ENCODE assay signal across 20 cellular contexts in genomic region chr14:104144911-104145825, GRCh38. TPM values are rescaled to one million over a fixed set of nuclear protein-coding genes. Genes with fewer than 3 reads are reported as not detected.
DNase-seq lines count a peak whose midpoint lies in the region; ATAC-seq and TF ChIP-seq lines count a peak whose summit lies in the region.
"Had no signal": no experiment of that assay in that cellular context is flagged by ENCODE, and none has a peak within 500 bp of the region (broad histone marks: within the 10 kb centered on the region; RNA-seq: fewer than 3 reads in every experiment).

No MANE protein-coding gene starts in this region.

- ATAC-seq in HG03097 (IDR thresholded peaks at IDR 0.05; ENCODE audit: low FRiP score, unreplicated experiment) = no peak
- ATAC-seq: activated CD8-positive, alpha-beta T cell treated with anti-CD3 and anti-CD28 coated beads, Interleukin-2, amount 10 ng/mL, durations not matched to agents 7 days and 5 days; pancreas had no signal

- intact Hi-C loops in CD14-positive monocyte (cut with micrococcal nuclease) = no loop called here
- intact Hi-C loops in activated naive CD4-positive, alpha-beta T cell treated with anti-CD3 and anti-CD28 coated beads for 36 hours (cut with micrococcal nuclease) = no loop called here

- no peak overlapping the region for H3K4me3 ChIP-seq in BE2C (ENCODE audit: low read depth, low read length)
- H3K4me3 ChIP-seq: pancreas had no signal

- H3K4me1 Mint-ChIP-seq in CD14-positive monocyte = no peaks in the 10 kb centered on the region
- H3K4me1 Mint-ChIP-seq in endothelial cell (ENCODE audit: unreplicated experiment) = peaks cover 30% of the 10 kb centered on the region
- peaks cover 30% of the 10 kb centered on the region for H3K4me1 Mint-ChIP-seq in mesothelial cell of epicardium
- H3K4me1 Mint-ChIP-seq in activated naive CD4-positive, alpha-beta T cell treated with anti-CD3 and anti-CD28 coated beads for 36 hours (ENCODE audit: low read depth) = no peaks in the 10 kb centered on the region

- H3K27ac Mint-ChIP-seq in CD14-positive monocyte (peak overlapping the region in 1 of 7 donors; percentile 10), endothelial cell (ENCODE audit: unreplicated experiment) (no peak overlapping the region), mesothelial cell of epicardium (no peak overlapping the region)
- no peak overlapping the region for H3K27ac Mint-ChIP-seq in activated naive CD4-positive, alpha-beta T cell treated with anti-CD3 and anti-CD28 coated beads for 36 hours
- H3K27ac Mint-ChIP-seq: activated CD8-positive, alpha-beta T cell treated with anti-CD3 and anti-CD28 coated beads, Interleukin-2, amount 10 ng/mL, durations not matched to agents 7 days and 5 days had no signal

- CTCF ChIA-PET in activated naive CD4-positive, alpha-beta T cell treated with anti-CD3 and anti-CD28 coated beads for 36 hours (lab: Charles Lee) = interaction anchor here (0.9 to 1.3 kb wide), 2 partner anchors 68 to 90 kb away, joined by 3 read pairs; no protein-coding TSS in a partner anchor

- H3K36me3 ChIP-seq in BE2C = peaks cover 79% of the 10 kb centered on the region
- H3K36me3 ChIP-seq: pancreas had no signal

- H3K27me3 ChIP-seq in BE2C = no peaks in the 10 kb centered on the region
- H3K27me3 ChIP-seq: pancreas had no signal

- DNase-seq in BE2C (peak; percentile 74), CD14-positive monocyte (ENCODE audit: low spot score) (peak; percentile 42), endothelial cell (ENCODE audit: low spot score) (no peak), mesothelial cell of epicardium (ENCODE audit: low spot score in 2 of 2, unreplicated experiment in 2 of 2) (peak; percentile 21 to 37), NCI-H2107 (lab: John Stamatoyannopoulos, UW) (no peak)
- no peak for DNase-seq in central memory CD4-positive, alpha-beta T cell
- no peak for DNase-seq in activated naive CD4-positive, alpha-beta T cell treated with anti-CD3 and anti-CD28 coated beads for 36 hours
- DNase-seq: activated CD8-positive, alpha-beta T cell treated with anti-CD3 and anti-CD28 coated beads, Interleukin-2, amount 10 ng/mL, durations not matched to agents 7 days and 5 days; AML-193; amniotic stem cell; cerebellar nuclear complex; COR-L47; NCI-H146; NCI-H2227 treated with DMSO at 0.1 percent for 48 hours; stimulated activated CD4-positive, alpha-beta T cell treated with anti-CD3 and anti-CD28 coated beads, Interleukin-12 subunit alpha, Interleukin-12 subunit beta, amount 100 ng/mL, for 4 hours had no signal

- no peak for TF ChIP-seq CTCF in BE2C (IDR thresholded peaks at IDR 0.05; ENCODE audit: low read depth, low read length)
- no peak for TF ChIP-seq CTCF in CD14-positive monocyte (IDR thresholded peaks at IDR 0.05)
- no peak for TF ChIP-seq CTCF in endothelial cell (IDR thresholded peaks at IDR 0.05; ENCODE audit: unreplicated experiment)
- no peak for TF ChIP-seq CTCF in mesothelial cell of epicardium (IDR thresholded peaks at IDR 0.05; ENCODE audit: unreplicated experiment)

- no peaks in the 10 kb centered on the region for H3K9me3 ChIP-seq in BE2C
- H3K9me3 ChIP-seq: pancreas had no signal

- no peaks in the 10 kb centered on the region for H3K36me3 Mint-ChIP-seq in CD14-positive monocyte
- H3K36me3 Mint-ChIP-seq in endothelial cell (ENCODE audit: low read depth, unreplicated experiment) = peaks cover 9% of the 10 kb centered on the region
- H3K36me3 Mint-ChIP-seq in mesothelial cell of epicardium = no peaks in the 10 kb centered on the region
- no peaks in the 10 kb centered on the region for H3K36me3 Mint-ChIP-seq in activated naive CD4-positive, alpha-beta T cell treated with anti-CD3 and anti-CD28 coated beads for 36 hours (ENCODE audit: low read depth)

- peaks cover 14 to 16% (median 16%) of the 10 kb centered on the region in 3 donors for H3K27me3 Mint-ChIP-seq in CD14-positive monocyte (ENCODE audit: low read depth in 3 of 3)
- H3K27me3 Mint-ChIP-seq in endothelial cell (ENCODE audit: unreplicated experiment) = peaks cover 17% of the 10 kb centered on the region
- peaks cover under 1% of the 10 kb centered on the region for H3K27me3 Mint-ChIP-seq in mesothelial cell of epicardium (ENCODE audit: low read depth)
- no peaks in the 10 kb centered on the region for H3K27me3 Mint-ChIP-seq in activated naive CD4-positive, alpha-beta T cell treated with anti-CD3 and anti-CD28 coated beads for 36 hours (ENCODE audit: low read depth)

- H3K9me3 Mint-ChIP-seq in CD14-positive monocyte (peaks cover 0 to 3% (median 0%) of the 10 kb centered on the region in 7 donors), endothelial cell (ENCODE audit: unreplicated experiment) (no peaks in the 10 kb centered on the region), mesothelial cell of epicardium (no peaks in the 10 kb centered on the region)
- no peaks in the 10 kb centered on the region for H3K9me3 Mint-ChIP-seq in activated naive CD4-positive, alpha-beta T cell treated with anti-CD3 and anti-CD28 coated beads for 36 hours

- H3K4me3 Mint-ChIP-seq in CD14-positive monocyte (no peak overlapping the region), endothelial cell (ENCODE audit: unreplicated experiment) (peak overlapping the region; percentile 82), mesothelial cell of epicardium (no peak overlapping the region)
- H3K4me3 Mint-ChIP-seq in activated naive CD4-positive, alpha-beta T cell treated with anti-CD3 and anti-CD28 coated beads for 36 hours = no peak overlapping the region
- H3K4me3 Mint-ChIP-seq: activated CD8-positive, alpha-beta T cell treated with anti-CD3 and anti-CD28 coated beads, Interleukin-2, amount 10 ng/mL, durations not matched to agents 7 days and 5 days had no signal

- peaks cover 67% of the 10 kb centered on the region for H3K4me1 ChIP-seq in BE2C

RNA-seq across cellular contexts. Expression of gene KIF26A, which starts 6.8 kb away (rescaled TPM):
- 87.1 TPM for polyA plus RNA-seq in BE2C (2012; ENCODE audit: insufficient read depth, insufficient read length, low read depth)
- not detected for polyA plus RNA-seq in CD14-positive monocyte
- 96.9 TPM for total RNA-seq in endothelial cell (ENCODE audit: unreplicated experiment)
- 18.4 to 20.0 TPM (median 19.4 TPM) in 3 replicates for total RNA-seq in mesothelial cell of epicardium
- total RNA-seq in activated naive CD4-positive, alpha-beta T cell treated with anti-CD3 and anti-CD28 coated beads for 36 hours = under 1 TPM; 0.07 TPM
- total RNA-seq: M059J had no signal

RNA-seq across cellular contexts. Expression of gene ASPG, which starts 59.7 kb away (rescaled TPM):
- polyA plus RNA-seq in BE2C (2012; ENCODE audit: insufficient read depth, insufficient read length, low read depth) = not detected
- not detected for polyA plus RNA-seq in CD14-positive monocyte
- total RNA-seq in endothelial cell (ENCODE audit: unreplicated experiment) = 1.2 TPM
- 3.3 to 4.0 TPM (median 3.6 TPM) in 3 replicates for total RNA-seq in mesothelial cell of epicardium
- total RNA-seq in activated naive CD4-positive, alpha-beta T cell treated with anti-CD3 and anti-CD28 coated beads for 36 hours = not detected
- total RNA-seq: activated CD8-positive, alpha-beta T cell treated with anti-CD3 and anti-CD28 coated beads, Interleukin-2, amount 10 ng/mL, durations not matched to agents 7 days and 5 days; H4; kidney epithelial cell; M059J had no signal

Comparison
In these comparisons a context has a peak if more than half of its experiments do, and no peak if none do; other contexts are left out.
1. DNase-seq: peak in BE2C (single experiment), CD14-positive monocyte (single experiment) and mesothelial cell of epicardium (2 of 2); none in endothelial cell (single experiment), central memory CD4-positive, alpha-beta T cell (single experiment), activated naive CD4-positive, alpha-beta T cell treated with anti-CD3 and anti-CD28 coated beads for 36 hours (single experiment) and NCI-H2107 (single experiment).
2. RNA of gene KIF26A, which starts 6.8 kb away (total RNA-seq): 96.9 TPM in endothelial cell (single experiment) and 18.4 to 20.0 TPM in mesothelial cell of epicardium; 0.07 TPM in activated naive CD4-positive, alpha-beta T cell treated with anti-CD3 and anti-CD28 coated beads for 36 hours; every median in the first group is over 10 times any median in the second.